38 cellular contexts compared by ENCODE assay signal in genomic region chr18:47035156-47035671, GRCh38. TPM values are rescaled to one million over a fixed set of nuclear protein-coding genes. Genes with fewer than 3 reads are reported as not detected.
"Had no signal": no experiment of that assay in that cellular context is flagged by ENCODE, and none has a peak within 500 bp of the region (broad histone marks: within the 10 kb centered on the region; RNA-seq: fewer than 3 reads in every experiment).

ELOA2 (minus strand) TSS chr18:47035621; CDS start chr18:47035264, 357 bp downstream.

- H3K9me3 Mint-ChIP-seq: activated T-cell treated with anti-CD3 and anti-CD28 coated beads, Interleukin-2, amount 50 U/mL, for 72 hours; activated T-helper 17 cell treated with anti-CD3 and anti-CD28 coated beads, Interleukin-2, amount 50 U/mL, for 72 hours had no signal

- H3K36me3 ChIP-seq: brain microvascular endothelial cell, WERI-Rb-1 had no signal

- ATAC-seq: activated CD8-positive, alpha-beta T cell treated with anti-CD3 and anti-CD28 coated beads for 36 hours; activated T-cell treated with anti-CD3 and anti-CD28 coated beads, Interleukin-2, amount 50 U/mL, for 72 hours; activated T-helper 17 cell treated with anti-CD3 and anti-CD28 coated beads, Interleukin-2, amount 50 U/mL, for 72 hours; Right ventricle myocardium inferior; SK-N-SH treated with all-trans-retinoic acid at 6 μM for 48 hours; T-cell had no signal

- H3K4me3 ChIP-seq: PC-9 had no signal

- H3K27ac Mint-ChIP-seq: activated CD4-positive, alpha-beta T cell treated with anti-CD3 and anti-CD28 coated beads, Interleukin-2, amount 10 ng/mL, durations not matched to agents 24 days and 14 days; activated CD8-positive, alpha-beta T cell treated with anti-CD3 and anti-CD28 coated beads for 36 hours; activated naive CD8-positive, alpha-beta T cell treated with anti-CD3 and anti-CD28 coated beads for 36 hours; activated T-cell treated with anti-CD3 and anti-CD28 coated beads, Interleukin-2, amount 50 U/mL, for 72 hours; activated T-helper 17 cell treated with anti-CD3 and anti-CD28 coated beads, Interleukin-2, amount 50 U/mL, for 72 hours; T-cell had no signal

- H3K36me3 Mint-ChIP-seq: T-cell had no signal

- H3K4me1 Mint-ChIP-seq: activated CD4-positive, alpha-beta T cell treated with anti-CD3 and anti-CD28 coated beads, Interleukin-2, amount 10 ng/mL, durations not matched to agents 24 days and 14 days; activated naive CD8-positive, alpha-beta T cell treated with anti-CD3 and anti-CD28 coated beads for 36 hours; activated T-helper 17 cell treated with anti-CD3 and anti-CD28 coated beads, Interleukin-2, amount 50 U/mL, for 72 hours; T-cell had no signal

- H3K27ac ChIP-seq: brain microvascular endothelial cell, KMS-11, PC-9, RWPE1, WERI-Rb-1 had no signal

- H3K4me3 Mint-ChIP-seq: activated CD4-positive, alpha-beta T cell treated with anti-CD3 and anti-CD28 coated beads, Interleukin-2, amount 10 ng/mL, durations not matched to agents 24 days and 14 days; activated CD8-positive, alpha-beta T cell treated with anti-CD3 and anti-CD28 coated beads for 36 hours; activated naive CD8-positive, alpha-beta T cell treated with anti-CD3 and anti-CD28 coated beads for 36 hours; activated T-cell treated with anti-CD3 and anti-CD28 coated beads, Interleukin-2, amount 50 U/mL, for 72 hours; activated T-helper 17 cell treated with anti-CD3 and anti-CD28 coated beads, Interleukin-2, amount 50 U/mL, for 72 hours; T-cell had no signal

- H3K27me3 Mint-ChIP-seq: activated CD8-positive, alpha-beta T cell treated with anti-CD3 and anti-CD28 coated beads for 36 hours; activated naive CD8-positive, alpha-beta T cell treated with anti-CD3 and anti-CD28 coated beads for 36 hours had no signal

- H3K27me3 ChIP-seq: brain microvascular endothelial cell had no signal

- DNase-seq: activated CD4-positive, alpha-beta T cell treated with anti-CD3 and anti-CD28 coated beads, Interleukin-2, amount 10 ng/mL, durations not matched to agents 24 days and 14 days; activated CD4-positive, alpha-beta T cell treated with anti-CD3 and anti-CD28 coated beads, Interleukin-2, amount 50 U/mL, for 4 hours; activated CD8-positive, alpha-beta T cell treated with anti-CD3 and anti-CD28 coated beads for 36 hours; activated effector memory CD4-positive, alpha-beta T cell treated with anti-CD3 and anti-CD28 coated beads, Interleukin-2, amount 50 U/mL, for 16 hours; activated naive CD4-positive, alpha-beta T cell; activated naive CD4-positive, alpha-beta T cell treated with anti-CD3 and anti-CD28 coated beads, Interleukin-2, amount 50 U/mL, for 16 hours; activated naive CD8-positive, alpha-beta T cell treated with anti-CD3 and anti-CD28 coated beads for 36 hours; activated T-cell treated with anti-CD3 and anti-CD28 coated beads, Interleukin-2, amount 50 U/mL, for 1 hour; activated T-cell treated with anti-CD3 and anti-CD28 coated beads, Interleukin-2, amount 50 U/mL, for 72 hours; amniotic stem cell; aorta; brain microvascular endothelial cell; MM.1S; MV-4-11; NCI-H1092; NCI-H1436 treated with DMSO at 0.1 percent for 48 hours; NCI-H1694 treated with DMSO at 0.1 percent for 48 hours; NCI-H2029; NCI-H345; NCI-H526; NCI-H748 treated with DMSO at 0.1 percent for 48 hours; NK-92 treated with Interleukin-12 subunit alpha and Interleukin-12 subunit beta, amount 100 ng/mL, for 24 hours; PC-9; SIG-M5; T-cell; T-helper 2 cell; T1000; WERI-Rb-1 had no signal

RNA-seq across cellular contexts. Expression of gene ELOA2, which starts in this region (rescaled TPM):
- total RNA-seq: activated CD4-positive, alpha-beta T cell treated with anti-CD3 and anti-CD28 coated beads, Interleukin-2, amount 10 ng/mL, durations not matched to agents 24 days and 14 days; activated CD8-positive, alpha-beta memory T cell treated with anti-CD3 and anti-CD28 coated beads for 36 hours; activated CD8-positive, alpha-beta T cell treated with anti-CD3 and anti-CD28 coated beads for 36 hours; activated naive CD8-positive, alpha-beta T cell treated with anti-CD3 and anti-CD28 coated beads for 36 hours; activated T-cell treated with anti-CD3 and anti-CD28 coated beads, Interleukin-2, amount 50 U/mL, for 72 hours; activated T-helper 17 cell treated with anti-CD3 and anti-CD28 coated beads, Interleukin-2, amount 50 U/mL, for 72 hours; aorta; LHCN-M2; NCI-H460; OCI-LY7; PC-9; Right ventricle myocardium inferior; SK-MEL-5; T-cell had no signal
- polyA plus RNA-seq: aorta had no signal
